Comparison of ENCODE assay signal across 8 cellular contexts in genomic region chr11:1309498-1310314, GRCh38.
DNase-seq lines count a peak whose midpoint lies in the region; ATAC-seq, FAIRE-seq and TF ChIP-seq lines count a peak whose summit lies in the region.

Gene TOLLIP (minus strand): TSS chr11:1309632. CDS start chr11:1309498, 134 bp downstream.

- H3K27me3 Mint-ChIP-seq in nephron progenitor cell (ENCODE audit: low read depth, poor library complexity), result peaks cover 19% of the 10 kb centered on the region
- H3K27me3 Mint-ChIP-seq in stimulated activated naive CD8-positive, alpha-beta T cell treated with anti-CD3 and anti-CD28 coated beads, Interleukin-15, Interleukin-2, amounts not matched to agents 100 ng/mL and 50 ng/mL, for 24 hours, result no peaks in the 10 kb centered on the region

- TF ChIP-seq CTCF in Loucy (conservative IDR thresholded peaks at IDR 0.05; ENCODE audit: low read length) (0 out of 2 replicates have a peak, but pooled peaks have one; percentile 16), RWPE2 (IDR thresholded peaks at IDR 0.05; ENCODE audit: poor library complexity, severe bottlenecking) (no peak), nephron progenitor cell (IDR thresholded peaks at IDR 0.05) (no peak)

- H3K79me2 ChIP-seq in Loucy (ENCODE audit: insufficient read depth, low read length), result peaks cover 56% of the 10 kb centered on the region

- no peak for FAIRE-seq in H54 (lab: Jason Lieb, UNC)

- DNase-seq in H54 (ENCODE audit: insufficient read length, low spot score) (peak; percentile 99), RWPE2 (ENCODE audit: low spot score) (peak; percentile 89), fibroblast of the conjunctiva (ENCODE audit: low read depth) (peak; percentile 82), nephron progenitor cell (peak; percentile 99)
- peak; percentile 98 for DNase-seq in activated effector memory CD4-positive, alpha-beta T cell treated with Interleukin-2 at 50 U/mL for 16 hours

- no peaks in the 10 kb centered on the region; the same call in 1 of the 2 replicates for H3F3A ChIP-seq in Loucy (ENCODE audit: low read depth)

- peak within 1 kb of the TSS; percentile 94 for H3K9ac ChIP-seq in ES-I3 (ENCODE audit: low read depth, low read length)
- H3K9ac ChIP-seq in Loucy (ENCODE audit: low read depth, low read length, poor library complexity, severe bottlenecking), result peak within 1 kb of the TSS; percentile 92

- H3K9me3 ChIP-seq in ES-I3 (ENCODE audit: control insufficient read depth, insufficient read depth, low read length) (peaks cover 6% of the 10 kb centered on the region; the same call in 1 of the 2 replicates), Loucy (ENCODE audit: insufficient read depth, low read depth, low read length) (no peaks in the 10 kb centered on the region), RWPE2 (ENCODE audit: severe bottlenecking) (no peaks in the 10 kb centered on the region)

- no peaks in the 10 kb centered on the region for H3K27me3 ChIP-seq in Loucy (ENCODE audit: insufficient read depth, low read length, poor library complexity, severe bottlenecking)
- no peaks in the 10 kb centered on the region for H3K27me3 ChIP-seq in RWPE2 (ENCODE audit: insufficient read depth, poor library complexity, severe bottlenecking)

- H3K4me3 Mint-ChIP-seq in nephron progenitor cell, result peak within 1 kb of the TSS; percentile 82
- peak within 1 kb of the TSS; percentile 90 for H3K4me3 Mint-ChIP-seq in stimulated activated naive CD8-positive, alpha-beta T cell treated with anti-CD3 and anti-CD28 coated beads, Interleukin-15, Interleukin-2, amounts not matched to agents 100 ng/mL and 50 ng/mL, for 24 hours

- H3K9me2 ChIP-seq in Loucy (replicated peaks; ENCODE audit: low read depth, low read length), result no peaks in the 10 kb centered on the region

- H3K4me1 ChIP-seq in ES-I3 (ENCODE audit: insufficient read depth, low read length) (no peaks in the 10 kb centered on the region), Loucy (ENCODE audit: insufficient read depth, low read length, poor library complexity, severe bottlenecking) (peaks cover 35% of the 10 kb centered on the region), RWPE2 (ENCODE audit: insufficient read depth, poor library complexity, severe bottlenecking) (peaks cover 16% of the 10 kb centered on the region)

- peak within 1 kb of the TSS; percentile 90 for H3K4me2 ChIP-seq in Loucy (ENCODE audit: low read depth, low read length, poor library complexity, severe bottlenecking)

- H3K9me3 Mint-ChIP-seq in nephron progenitor cell, result peaks cover 42% of the 10 kb centered on the region
- peaks cover 6% of the 10 kb centered on the region for H3K9me3 Mint-ChIP-seq in stimulated activated naive CD8-positive, alpha-beta T cell treated with anti-CD3 and anti-CD28 coated beads, Interleukin-15, Interleukin-2, amounts not matched to agents 100 ng/mL and 50 ng/mL, for 24 hours

- H2AFZ ChIP-seq in Loucy (ENCODE audit: low read length), result peak within 1 kb of the TSS; percentile 93

- H3K4me3 ChIP-seq in Loucy (ENCODE audit: low read length, poor library complexity, severe bottlenecking), result peak within 1 kb of the TSS; percentile 87
- peak within 1 kb of the TSS; percentile 91 for H3K4me3 ChIP-seq in RWPE2 (ENCODE audit: severe bottlenecking)

- no peak within 1 kb of the TSS for H3K27ac Mint-ChIP-seq in nephron progenitor cell
- peak within 1 kb of the TSS; percentile 98 for H3K27ac Mint-ChIP-seq in stimulated activated naive CD8-positive, alpha-beta T cell treated with anti-CD3 and anti-CD28 coated beads, Interleukin-15, Interleukin-2, amounts not matched to agents 100 ng/mL and 50 ng/mL, for 24 hours

- H3K36me3 ChIP-seq in ES-I3 (ENCODE audit: insufficient read depth, low read length), result no peaks in the 10 kb centered on the region
- H3K36me3 ChIP-seq in Loucy (ENCODE audit: insufficient read depth, low read length), result no peaks in the 10 kb centered on the region
- peaks cover under 1% of the 10 kb centered on the region; the same call in 1 of the 2 replicates for H3K36me3 ChIP-seq in RWPE2 (ENCODE audit: low read depth)

- peaks cover 35% of the 10 kb centered on the region for H4K20me1 ChIP-seq in Loucy (ENCODE audit: insufficient read depth, low read length, poor library complexity, severe bottlenecking)

- ATAC-seq in RWPE2 (ENCODE audit: low read depth), result peak; percentile 77

- TF ChIP-seq POLR2A in H54 (IDR thresholded peaks at IDR 0.05; ENCODE audit: low read depth, low read length), result peak; percentile 80

- H3K4me1 Mint-ChIP-seq in nephron progenitor cell, result peaks cover 37% of the 10 kb centered on the region
- peaks cover 44% of the 10 kb centered on the region for H3K4me1 Mint-ChIP-seq in stimulated activated naive CD8-positive, alpha-beta T cell treated with anti-CD3 and anti-CD28 coated beads, Interleukin-15, Interleukin-2, amounts not matched to agents 100 ng/mL and 50 ng/mL, for 24 hours (ENCODE audit: low read depth)

- peak within 1 kb of the TSS; percentile 51 for H3K27ac ChIP-seq in RWPE2 (ENCODE audit: poor library complexity, severe bottlenecking)

- H3K36me3 Mint-ChIP-seq in nephron progenitor cell (ENCODE audit: low read depth), result peaks cover 14% of the 10 kb centered on the region
- H3K36me3 Mint-ChIP-seq in stimulated activated naive CD8-positive, alpha-beta T cell treated with anti-CD3 and anti-CD28 coated beads, Interleukin-15, Interleukin-2, amounts not matched to agents 100 ng/mL and 50 ng/mL, for 24 hours (ENCODE audit: low read depth), result peaks cover 18% of the 10 kb centered on the region

Comparison
In these comparisons a context has a peak if more than half of its experiments do, and no peak if none do; other contexts are left out.
1. Peak in every context shown above with its lines: DNase-seq, ATAC-seq, H3K4me3 ChIP-seq and H3K27ac ChIP-seq.